ENCODE assay signal across 8 cellular contexts in the genomic region with DNA sequence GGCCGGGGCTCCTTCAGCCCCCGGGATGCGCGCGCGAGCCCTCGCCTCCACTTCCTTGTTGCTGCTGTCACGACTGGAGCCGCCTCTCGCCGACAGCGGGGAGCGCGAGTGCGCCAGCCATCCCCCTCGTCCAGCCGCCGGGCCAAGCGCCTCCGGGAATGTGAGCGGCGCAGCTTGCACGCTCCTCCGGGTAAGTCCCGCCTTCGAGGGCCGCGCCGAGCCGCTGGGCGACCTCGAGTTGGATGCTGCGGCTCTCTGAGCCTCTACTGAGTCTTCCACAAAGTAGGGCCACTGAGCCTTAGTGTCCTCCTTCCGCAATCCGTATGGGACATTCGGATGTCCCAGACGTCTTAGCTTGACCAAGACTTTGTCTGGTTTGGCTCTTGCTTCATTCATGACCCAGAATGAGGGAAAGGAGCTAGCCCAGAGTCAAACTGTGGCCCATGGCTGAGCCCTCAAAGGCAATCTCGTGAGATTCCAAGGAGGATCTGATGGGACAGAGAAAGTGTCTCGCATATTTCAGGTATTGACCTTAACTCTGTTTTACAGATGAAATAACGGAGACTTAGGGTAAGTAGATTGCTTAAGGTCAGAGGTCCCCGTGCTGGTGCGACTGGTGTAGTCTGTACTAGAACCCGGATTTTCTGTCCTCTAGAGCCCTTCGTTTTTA. TPM values are rescaled to one million over a fixed set of nuclear protein-coding genes. Genes with fewer than 3 reads are reported as not detected.
A peak's percentile ranks its signal among the peaks of the same experiment; 100 is the strongest.
DNase-seq lines count a peak whose midpoint lies in the region; ATAC-seq and TF ChIP-seq lines count a peak whose summit lies in the region.

No MANE protein-coding gene starts in this region.

- peak overlapping the region; percentile 95 for H3K9ac ChIP-seq in SK-N-SH
- peak overlapping the region; percentile 100 for H3K9ac ChIP-seq in skeletal muscle satellite cell (ENCODE audit: low read depth, low read length)

- peaks cover 1% of the 10 kb centered on the region; the same call in 1 of the 2 replicates for H3K36me3 ChIP-seq in GM06990 (ENCODE audit: control insufficient read depth, insufficient read depth, low read length)
- peaks cover 23 to 24% of the 10 kb centered on the region in 2 experiments for H3K36me3 ChIP-seq in SK-N-SH (replicated peaks in 1 of 2; ENCODE audit: control insufficient read depth in 1 of 2, insufficient read depth in 2 of 2, low read length in 1 of 2)
- peaks cover 8 to 10% of the 10 kb centered on the region in 2 donors for H3K36me3 ChIP-seq in ascending aorta
- H3K36me3 ChIP-seq in iPS DF 6.9 (ENCODE audit: control insufficient read depth, insufficient read depth, low read length) = no peaks in the 10 kb centered on the region
- peaks cover 13% of the 10 kb centered on the region for H3K36me3 ChIP-seq in skeletal muscle satellite cell (ENCODE audit: insufficient read depth, low read length)

- H3K4me3 ChIP-seq in GM06990 (replicated peaks; ENCODE audit: low read depth, low read length) (peak overlapping the region; percentile 99), SK-N-SH (ENCODE audit: low read depth in 2 of 2, low read length in 1 of 2) (peak overlapping the region; percentile 83 to 96), ascending aorta (peak overlapping the region; percentile 79 to 98), iPS DF 6.9 (ENCODE audit: low read length) (peak overlapping the region; percentile 67; the same call in 1 of the 2 replicates), skeletal muscle satellite cell (ENCODE audit: low read length) (peak overlapping the region; percentile 80)

- peak overlapping the region; percentile 96 for H3K4me2 ChIP-seq in SK-N-SH
- peak overlapping the region; percentile 80 for H3K4me2 ChIP-seq in skeletal muscle satellite cell (ENCODE audit: low read length)

- POLR2A ChIA-PET in SK-N-SH (lab: Yijun Ruan, JAX) = interaction anchor here (0.7 to 1.1 kb wide), 4 partner anchors 21 to 449 kb away, joined by 3 read pairs; no protein-coding TSS in a partner anchor

- peaks cover 67% of the 10 kb centered on the region for H3K79me2 ChIP-seq in SK-N-SH (ENCODE audit: insufficient read depth)

- CTCF ChIA-PET in SK-N-SH (lab: Yijun Ruan, JAX) = interaction anchor here (0.8 to 4.5 kb wide), 9 partner anchors 10 to 364 kb away, joined by 3 to 29 read pairs (median 4); a partner anchor contains a TSS

- H3K9me2 ChIP-seq in SK-N-SH = no peaks in the 10 kb centered on the region

- intact Hi-C loops in ascending aorta (cut with DNase I) = loop anchor here (2.0 to 5.0 kb wide), 4 partner anchors 40 to 356 kb away; a partner anchor contains a TSS

- peak; percentile 57 for DNase-seq in GM06990 (ENCODE audit: extremely low read depth, insufficient read length)
- DNase-seq in SK-N-SH = peak; percentile 49
- DNase-seq in ascending aorta (ENCODE audit: low spot score in 2 of 2) = peak in 1 of 2 donors; percentile 76
- DNase-seq in iPS DF 6.9 (ENCODE audit: low read depth, low spot score) = no peak
- DNase-seq in DMS153 (lab: John Stamatoyannopoulos, UW) = no peak

- no peaks in the 10 kb centered on the region for H3K27me3 ChIP-seq in GM06990 (replicated peaks; ENCODE audit: control insufficient read depth, insufficient read depth, low read length)
- no peaks in the 10 kb centered on the region for H3K27me3 ChIP-seq in SK-N-SH (ENCODE audit: insufficient read depth)
- no peaks in the 10 kb centered on the region for H3K27me3 ChIP-seq in ascending aorta
- H3K27me3 ChIP-seq in iPS DF 6.9 (ENCODE audit: control insufficient read depth, insufficient read depth, low read length) = no peaks in the 10 kb centered on the region
- no peaks in the 10 kb centered on the region for H3K27me3 ChIP-seq in skeletal muscle satellite cell (ENCODE audit: control insufficient read depth, insufficient read depth, low read length)

- H3K9me3 ChIP-seq in SK-N-SH (no peaks in the 10 kb centered on the region), ascending aorta (no peaks in the 10 kb centered on the region), iPS DF 6.9 (ENCODE audit: control insufficient read depth, insufficient read depth, low read length) (no peaks in the 10 kb centered on the region), skeletal muscle satellite cell (replicated peaks; ENCODE audit: low read length) (no peaks in the 10 kb centered on the region)

- no peak for TF ChIP-seq EP300 in SK-N-SH (IDR thresholded peaks at IDR 0.05; ENCODE audit: borderline replicate concordance in 1 of 2, low read depth in 1 of 2, low read length in 1 of 2)

- peak overlapping the region; percentile 85 to 86 for H3K27ac ChIP-seq in SK-N-SH (ENCODE audit: low read depth in 2 of 2, low read length in 1 of 2)
- peak overlapping the region; percentile 93 to 95 for H3K27ac ChIP-seq in ascending aorta
- H3K27ac ChIP-seq in iPS DF 6.9 (ENCODE audit: low read length) = no peak overlapping the region

- WGBS in SK-N-SH (ENCODE audit: low lambda C conversion rate) = 4% methylated on average over 10 of the region's 44 CpGs
- WGBS in iPS DF 6.9 (ENCODE audit: insufficient coverage, insufficient read length) = no CpG with 5 or more reads among the region's 44 CpGs

- ATAC-seq in HG02973 (IDR thresholded peaks at IDR 0.05; ENCODE audit: unreplicated experiment) (peak; percentile 1), HG02571 (IDR thresholded peaks at IDR 0.05; ENCODE audit: unreplicated experiment) (no peak)

- H2AFZ ChIP-seq in SK-N-SH (ENCODE audit: low read depth) = peak overlapping the region; percentile 85

- peaks cover 12% of the 10 kb centered on the region for H4K20me1 ChIP-seq in SK-N-SH (ENCODE audit: insufficient read depth)

- H3F3A ChIP-seq in SK-N-SH (replicated peaks; ENCODE audit: insufficient read depth) = peaks cover 8% of the 10 kb centered on the region

- peaks cover 13 to 22% of the 10 kb centered on the region in 2 experiments; a peak in 3 of 4 replicates for H3K4me1 ChIP-seq in SK-N-SH (ENCODE audit: control insufficient read depth in 1 of 2, insufficient read depth in 2 of 2, low read depth in 1 of 2, low read length in 1 of 2)
- peaks cover 8 to 24% of the 10 kb centered on the region in 2 donors for H3K4me1 ChIP-seq in ascending aorta
- peaks cover 2% of the 10 kb centered on the region; the same call in 1 of the 2 replicates for H3K4me1 ChIP-seq in iPS DF 6.9 (ENCODE audit: control insufficient read depth, insufficient read depth, low read length)
- peaks cover 22% of the 10 kb centered on the region for H3K4me1 ChIP-seq in skeletal muscle satellite cell (ENCODE audit: control insufficient read depth, insufficient read depth, low read length)

- TF ChIP-seq CTCF in GM06990 (IDR thresholded peaks at IDR 0.05; ENCODE audit: insufficient read depth, low read length, poor library complexity, severe bottlenecking) (no peak), SK-N-SH (IDR thresholded peaks at IDR 0.05) (no peak), ascending aorta (IDR thresholded peaks at IDR 0.05) (no peak)

- no peak for TF ChIP-seq RAD21 in SK-N-SH (IDR thresholded peaks at IDR 0.05; ENCODE audit: low read length)

TF ChIP-seq in SK-N-SH, 30 proteins besides CTCF, POLR2A, EP300 and RAD21:
- TF ChIP-seq POLR2AphosphoS5 (IDR thresholded peaks at IDR 0.05; ENCODE audit: low read depth, low read length) (no peak), CHD2 (IDR thresholded peaks at IDR 0.05; ENCODE audit: low read length, partially characterized antibody) (no peak), SIN3A (IDR thresholded peaks at IDR 0.05; ENCODE audit: borderline replicate concordance, low read depth, low read length) (0 out of 2 replicates have a peak, but pooled peaks have one; percentile 33), RXRA (IDR thresholded peaks at IDR 0.05; ENCODE audit: borderline replicate concordance, low read depth) (no peak), JUND (IDR thresholded peaks at IDR 0.05) (no peak), ELF1 (IDR thresholded peaks at IDR 0.05) (no peak)
TF ChIP-seq in SK-N-SH: peak in this region for 1.

RNA-seq across cellular contexts. Expression of a gene that starts 0.6 kb away (rescaled TPM):
- polyA plus RNA-seq in SK-N-SH (2012; rRNA removed) = 28.8 and 39.9 TPM in 2 replicates
- 21.3 and 23.0 TPM in 2 replicates for polyA plus RNA-seq in SK-N-SH (2012; cell fraction: cytosol; rRNA removed)
- 80.4 and 109 TPM in 2 replicates for polyA plus RNA-seq in SK-N-SH (2012; cell fraction: nucleus; rRNA removed)
- 56.4 TPM for total RNA-seq in ascending aorta
- total RNA-seq in skeletal muscle satellite cell (2012; rRNA removed) = 36.3 and 38.0 TPM in 2 replicates

RNA-seq across cellular contexts. Expression of a gene that starts 0.7 kb away (rescaled TPM):
- polyA plus RNA-seq in SK-N-SH (2012; rRNA removed) = 4.7 and 4.8 TPM in 2 replicates
- 4.2 and 4.7 TPM in 2 replicates for polyA plus RNA-seq in SK-N-SH (2012; cell fraction: cytosol; rRNA removed)
- polyA plus RNA-seq in SK-N-SH (2012; cell fraction: nucleus; rRNA removed) = 4.2 and 6.3 TPM in 2 replicates
- total RNA-seq in ascending aorta = 4.2 TPM
- total RNA-seq in skeletal muscle satellite cell (2012; rRNA removed) = 4.6 and 5.5 TPM in 2 replicates

RNA-seq across cellular contexts. Expression of a gene that starts 40.6 kb away (rescaled TPM):
- 1.3 and 1.9 TPM in 2 replicates for polyA plus RNA-seq in SK-N-SH (2012; rRNA removed)
- 2.0 TPM in 2 replicates for polyA plus RNA-seq in SK-N-SH (2012; cell fraction: cytosol; rRNA removed)
- 0.89 and 1.7 TPM in 2 replicates for polyA plus RNA-seq in SK-N-SH (2012; cell fraction: nucleus; rRNA removed)
- 6.9 TPM for total RNA-seq in ascending aorta
- total RNA-seq in skeletal muscle satellite cell (2012; rRNA removed) = 11.7 and 12.0 TPM in 2 replicates

RNA-seq across cellular contexts. Expression of a gene that starts 56.5 kb away (rescaled TPM):
- polyA plus RNA-seq in SK-N-SH (2012; rRNA removed) = 0.05 and 0.06 TPM in 2 replicates
- 0.06 and 0.07 TPM in 2 replicates for polyA plus RNA-seq in SK-N-SH (2012; cell fraction: cytosol; rRNA removed)
- polyA plus RNA-seq in SK-N-SH (2012; cell fraction: nucleus; rRNA removed) = 0.11 and 0.14 TPM in 2 replicates
- not detected for total RNA-seq in ascending aorta
- total RNA-seq in skeletal muscle satellite cell (2012; rRNA removed) = not detected in 2 replicates

Comparison
In these comparisons a context has a peak if more than half of its experiments do, and no peak if none do; other contexts are left out.
1. DNase-seq: peak in GM06990 (single experiment) and SK-N-SH (single experiment); none in iPS DF 6.9 (single experiment) and DMS153 (single experiment).
2. Peak in every context shown above with its lines, with median percentiles within 50 percentile points of each other: H3K4me3 ChIP-seq.